Comparison of ENCODE assay signal across 9 cellular contexts in genomic region chr4:86940176-86940575, GRCh38. TPM values are rescaled to one million over a fixed set of nuclear protein-coding genes. Genes with fewer than 3 reads are reported as not detected.
DNase-seq lines count a peak whose midpoint lies in the region; ATAC-seq and TF ChIP-seq lines count a peak whose summit lies in the region.
"Had no signal": no experiment of that assay in that cellular context is flagged by ENCODE, and none has a peak within 500 bp of the region (broad histone marks: within the 10 kb centered on the region; RNA-seq: fewer than 3 reads in every experiment).

No MANE protein-coding gene starts in this region.

- WGBS in heart right ventricle, 2 donors: 74 to 82% methylated on average over 3 of the region's 3 CpGs
- 63 to 68% methylated on average over 3 of the region's 3 CpGs for WGBS in esophagus squamous epithelium, 2 donors

- H3K9me3 ChIP-seq in right atrium auricular region (no peaks in the 10 kb centered on the region), heart right ventricle (no peaks in the 10 kb centered on the region), esophagus squamous epithelium (no peaks in the 10 kb centered on the region), vagina (no peaks in the 10 kb centered on the region)
- H3K9me3 ChIP-seq: prostate gland had no signal

- DNase-seq in right atrium auricular region (ENCODE audit: low spot score) (no peak), heart right ventricle (no peak), esophagus squamous epithelium (lab: John Stamatoyannopoulos, UW) (no peak), vagina (ENCODE audit: extremely low spot score in 2 of 2) (no peak), inferior parietal cortex (ENCODE audit: extremely low spot score) (no peak), SKM-1 treated with dmso at 0.1 percent for 144 hours (lab: John Stamatoyannopoulos, UW; ENCODE audit: unreplicated experiment) (no peak), NCI-H2029 (lab: John Stamatoyannopoulos, UW) (no peak)

- intact Hi-C loops in heart right ventricle (cut with DNase I): loop anchor here in 1 of 10 donors (10.0 kb wide), 1 partner anchor 55 kb away; no protein-coding TSS in a partner anchor
- intact Hi-C loops in esophagus squamous epithelium (cut with DNase I): no loop called here
- intact Hi-C loops in vagina (cut with DNase I): no loop called here

- H3K36me3 ChIP-seq in right atrium auricular region: no peaks in the 10 kb centered on the region
- no peaks in the 10 kb centered on the region for H3K36me3 ChIP-seq in heart right ventricle
- no peaks in the 10 kb centered on the region for H3K36me3 ChIP-seq in esophagus squamous epithelium
- no peaks in the 10 kb centered on the region for H3K36me3 ChIP-seq in vagina
- H3K36me3 ChIP-seq: prostate gland had no signal

- H3K4me1 ChIP-seq in right atrium auricular region: peaks cover 0 to 59% of the 10 kb centered on the region in 2 donors
- peaks cover 2 to 81% (median 36%) of the 10 kb centered on the region in 9 donors for H3K4me1 ChIP-seq in heart right ventricle
- H3K4me1 ChIP-seq in esophagus squamous epithelium: peaks cover 40 to 75% (median 40%) of the 10 kb centered on the region in 3 donors
- H3K4me1 ChIP-seq in vagina: peaks cover 70% of the 10 kb centered on the region

- no peak for TF ChIP-seq CTCF in right atrium auricular region (IDR thresholded peaks at IDR 0.05)
- no peak for TF ChIP-seq CTCF in heart right ventricle (IDR thresholded peaks at IDR 0.05)
- TF ChIP-seq CTCF in esophagus squamous epithelium (IDR thresholded peaks at IDR 0.05): no peak
- TF ChIP-seq CTCF in vagina (IDR thresholded peaks at IDR 0.05): no peak

- ATAC-seq in heart right ventricle: no peak
- peak; percentile 1 for ATAC-seq in HG03378 (IDR thresholded peaks at IDR 0.05; ENCODE audit: unreplicated experiment)

- H3K4me3 ChIP-seq in right atrium auricular region: no peak overlapping the region
- no peak overlapping the region for H3K4me3 ChIP-seq in heart right ventricle
- peak overlapping the region in 2 of 4 donors; percentile 5 to 8 for H3K4me3 ChIP-seq in esophagus squamous epithelium
- no peak overlapping the region for H3K4me3 ChIP-seq in vagina
- H3K4me3 ChIP-seq: prostate gland had no signal

- TF ChIP-seq POLR2A in esophagus squamous epithelium (IDR thresholded peaks at IDR 0.05): no peak
- no peak for TF ChIP-seq POLR2A in vagina (IDR thresholded peaks at IDR 0.05)

- H3K27me3 ChIP-seq in right atrium auricular region (no peaks in the 10 kb centered on the region), heart right ventricle (no peaks in the 10 kb centered on the region), esophagus squamous epithelium (no peaks in the 10 kb centered on the region), vagina (no peaks in the 10 kb centered on the region)

- H3K27ac ChIP-seq in right atrium auricular region: peak overlapping the region; percentile 43 to 59
- peak overlapping the region in 4 of 10 donors; percentile 13 to 99 (median 32) for H3K27ac ChIP-seq in heart right ventricle
- peak overlapping the region; percentile 37 to 99 (median 72) for H3K27ac ChIP-seq in esophagus squamous epithelium
- H3K27ac ChIP-seq in vagina: peak overlapping the region; percentile 99
- H3K27ac ChIP-seq: prostate gland had no signal

RNA-seq across cellular contexts. Expression of gene AFF1, which starts 5.4 kb away (rescaled TPM):
- total RNA-seq in right atrium auricular region: 10 to 100 TPM; 59.2 to 73.5 TPM
- total RNA-seq in heart right ventricle: 10 to 100 TPM; 59.5 to 90.2 (median 77.3) TPM
- 10 to 100 TPM; 44.4 to 70.7 TPM for polyA plus RNA-seq in heart right ventricle
- 10 to 100 TPM; 22.9 to 47.1 (median 34.0) TPM for total RNA-seq in esophagus squamous epithelium
- total RNA-seq in vagina: 99.9 TPM

RNA-seq across cellular contexts. Expression of gene C4orf36, which starts 48.0 kb away (rescaled TPM):
- total RNA-seq in right atrium auricular region: not detected
- total RNA-seq in heart right ventricle: 1 to 10 TPM in 5 of 10 donors, under 1 TPM in 3, not detected in 2; 0.58 to 3.5 (median 1.1) TPM
- polyA plus RNA-seq in heart right ventricle: under 1 TPM in 1 of 2 donors, not detected in 1; 0.10 TPM
- total RNA-seq in esophagus squamous epithelium: 1 to 10 TPM; 1.3 to 5.0 (median 2.7) TPM
- not detected for total RNA-seq in vagina
